9 cellular contexts compared by ENCODE assay signal in the genomic region with DNA sequence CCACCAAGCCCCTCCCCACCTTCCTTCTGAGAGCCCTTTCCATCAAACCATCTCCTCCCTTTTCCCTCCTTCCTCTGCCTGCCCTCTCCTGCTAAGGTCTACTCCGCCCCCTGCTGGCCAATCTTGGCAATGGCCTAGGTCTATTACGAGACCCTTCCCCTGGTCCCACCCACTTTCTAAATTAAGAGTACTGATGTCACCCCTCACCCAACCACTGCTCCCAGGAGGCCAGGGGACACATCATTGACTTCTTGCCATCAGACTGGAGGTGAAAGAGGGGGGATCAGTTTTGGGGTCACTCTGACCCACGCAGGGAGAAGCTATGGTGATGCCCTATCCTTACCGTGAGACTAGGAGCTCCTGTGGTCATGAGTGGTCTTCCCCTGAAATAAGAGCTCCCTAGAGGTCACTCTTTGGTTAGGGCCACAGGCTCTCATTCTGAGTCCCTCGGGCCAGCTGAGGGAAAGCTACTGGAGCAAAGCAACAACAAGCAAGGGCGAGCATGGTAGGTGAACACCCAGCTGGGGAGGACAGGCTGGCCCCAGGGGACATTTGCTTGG. TPM values are rescaled to one million over a fixed set of nuclear protein-coding genes. Genes with fewer than 3 reads are reported as not detected.
DNase-seq lines count a peak whose midpoint lies in the region; ATAC-seq and TF ChIP-seq lines count a peak whose summit lies in the region.
"Had no signal": no experiment of that assay in that cellular context is flagged by ENCODE, and none has a peak within 500 bp of the region (broad histone marks: within the 10 kb centered on the region; RNA-seq: fewer than 3 reads in every experiment).

No MANE protein-coding gene starts in this region.

- H3K9me3 ChIP-seq in trophoblast cell (ENCODE audit: insufficient read depth, low read depth, low read length) (no peaks in the 10 kb centered on the region), upper lobe of right lung (no peaks in the 10 kb centered on the region)

- no peak overlapping the region for H2BK12ac ChIP-seq in trophoblast cell (ENCODE audit: low read length)

- H3K18ac ChIP-seq in trophoblast cell (ENCODE audit: low read length): no peak overlapping the region

- no peak overlapping the region for H3K4ac ChIP-seq in trophoblast cell (ENCODE audit: low read depth, low read length)

- no peak overlapping the region for H2AFZ ChIP-seq in trophoblast cell (ENCODE audit: insufficient read depth, low read length, poor library complexity)

- peak; percentile 91 for TF ChIP-seq CTCF in upper lobe of right lung (IDR thresholded peaks at IDR 0.05)

- H3K14ac ChIP-seq in trophoblast cell (ENCODE audit: low read length): no peak overlapping the region

- no peaks in the 10 kb centered on the region for H3K79me1 ChIP-seq in trophoblast cell (ENCODE audit: low read length)

- intact Hi-C loops in upper lobe of right lung (cut with DNase I): loop anchor here (5.0 kb wide), 1 partner anchor 143 kb away; no protein-coding TSS in a partner anchor

- DNase-seq in DMS53 (lab: John Stamatoyannopoulos, UW) (peak; percentile 82), MV-4-11 (lab: John Stamatoyannopoulos, UW) (peak; percentile 41), SIG-M5 treated with dmso at 0.1 percent for 504 hours (lab: John Stamatoyannopoulos, UW; ENCODE audit: unreplicated experiment) (peak; percentile 75), germinal center (ENCODE audit: low spot score) (peak; percentile 62), trophoblast cell (peak; percentile 52 to 83), upper lobe of right lung (peak; percentile 86), 8988T (no peak)
- DNase-seq in activated effector memory CD4-positive, alpha-beta T cell treated with Interleukin-2 at 50 U/mL for 16 hours: peak; percentile 44

- no peak overlapping the region for H3K9ac ChIP-seq in trophoblast cell (ENCODE audit: low read length)

- no peak overlapping the region for H2AK5ac ChIP-seq in trophoblast cell (ENCODE audit: low read length)

- peaks cover 4 to 12% of the 10 kb centered on the region in 2 experiments for H3K4me1 ChIP-seq in trophoblast cell (ENCODE audit: control insufficient read depth in 1 of 2, insufficient read depth in 2 of 2, low read length in 2 of 2)
- H3K4me1 ChIP-seq in upper lobe of right lung: no peaks in the 10 kb centered on the region

- H4K12ac ChIP-seq in trophoblast cell (ENCODE audit: low read depth, low read length): no peak overlapping the region

- WGBS in trophoblast cell (ENCODE audit: extremely low coverage, insufficient coverage, insufficient read length): no CpG with 5 or more reads among the region's 6 CpGs

- H3K4me3 ChIP-seq in trophoblast cell (ENCODE audit: low read depth, low read length) (no peak overlapping the region), upper lobe of right lung (no peak overlapping the region)

- H2BK5ac ChIP-seq in trophoblast cell (ENCODE audit: low read depth, low read length, poor library complexity): no peak overlapping the region

- H4K8ac ChIP-seq in trophoblast cell (ENCODE audit: low read depth, low read length): no peak overlapping the region

- H3K79me2 ChIP-seq in trophoblast cell (ENCODE audit: control insufficient read depth, insufficient read depth, low read length, poor library complexity): no peaks in the 10 kb centered on the region

- H2BK120ac ChIP-seq in trophoblast cell (ENCODE audit: insufficient read depth, low read length, poor library complexity): no peak overlapping the region

- no peak overlapping the region for H4K91ac ChIP-seq in trophoblast cell (ENCODE audit: low read depth, low read length)

- no peak overlapping the region for H3K27ac ChIP-seq in trophoblast cell (ENCODE audit: low read depth, low read length)
- no peak overlapping the region for H3K27ac ChIP-seq in upper lobe of right lung

- H3K4me2 ChIP-seq in trophoblast cell (ENCODE audit: low read length): no peak overlapping the region

- H3K27me3 ChIP-seq in trophoblast cell (ENCODE audit: insufficient read depth, low read length) (no peaks in the 10 kb centered on the region), upper lobe of right lung (no peaks in the 10 kb centered on the region)

- H3K36me3 ChIP-seq in trophoblast cell (ENCODE audit: control insufficient read depth in 1 of 2, insufficient read depth in 2 of 2, low read length in 2 of 2) (no peaks in the 10 kb centered on the region), upper lobe of right lung (no peaks in the 10 kb centered on the region)

- no peak overlapping the region for H3K23ac ChIP-seq in trophoblast cell (ENCODE audit: low read length)

- ATAC-seq in upper lobe of right lung: peak; percentile 90

RNA-seq across cellular contexts. Expression of a gene that starts 34.6 kb away (rescaled TPM):
- polyA plus RNA-seq in trophoblast cell (2013): 9.1 and 9.5 TPM in 2 replicates
- not detected for total RNA-seq in upper lobe of right lung
- total RNA-seq: T-helper 1 cell treated with Interleukin-12 subunit alpha and Interleukin-12 subunit beta and Interleukin-4 antibody, amounts not matched to agents 30 ng/mL and 1 ng/mL, for 36 hours had no signal

RNA-seq across cellular contexts. Expression of a gene that starts 40.7 kb away (rescaled TPM):
- polyA plus RNA-seq in trophoblast cell (2013): 120 and 129 TPM in 2 replicates
- 1,046 TPM for total RNA-seq in upper lobe of right lung

RNA-seq across cellular contexts. Expression of a gene that starts 45.7 kb away (rescaled TPM):
- polyA plus RNA-seq in trophoblast cell (2013): 0.37 and 0.40 TPM in 2 replicates
- total RNA-seq in upper lobe of right lung: not detected

RNA-seq across cellular contexts. Expression of a gene that starts 50.5 kb away (rescaled TPM):
- polyA plus RNA-seq in trophoblast cell (2013): 154 and 165 TPM in 2 replicates
- total RNA-seq in upper lobe of right lung: 377 TPM

RNA-seq across cellular contexts. Expression of a gene that starts 54.0 kb away (rescaled TPM):
- 29.8 and 31.8 TPM in 2 replicates for polyA plus RNA-seq in trophoblast cell (2013)
- total RNA-seq in upper lobe of right lung: 1.3 TPM
- total RNA-seq: T-helper 1 cell treated with Interleukin-12 subunit alpha and Interleukin-12 subunit beta and Interleukin-4 antibody, amounts not matched to agents 30 ng/mL and 1 ng/mL, for 36 hours had no signal
